In genomic region chr9:34633851-34634550, GRCh38 we compare ENCODE assay signal across 8 cellular contexts. TPM values are rescaled to one million over a fixed set of nuclear protein-coding genes. Genes with fewer than 3 reads are reported as not detected.
DNase-seq lines count a peak whose midpoint lies in the region; ATAC-seq, FAIRE-seq and TF ChIP-seq lines count a peak whose summit lies in the region.

No MANE protein-coding gene starts in this region.

- H3K4me2 ChIP-seq in H1 (ENCODE audit: insufficient read depth in 1 of 2, low read depth in 2 of 2, low read length in 2 of 2) = 0 out of 4 replicates have a peak overlapping the region, but pooled peaks of 1 of the 2 experiments have one; percentile 11

- H4K8ac ChIP-seq in H1 (ENCODE audit: extremely low read depth, insufficient read depth, low read length) = no peak overlapping the region

- FAIRE-seq in H1 (lab: Jason Lieb, UNC) = peak; percentile 90

- no peaks in the 10 kb centered on the region for H3K9me3 Mint-ChIP-seq in HFFc6
- no peaks in the 10 kb centered on the region for H3K9me3 Mint-ChIP-seq in activated CD8-positive, alpha-beta T cell treated with anti-CD3 and anti-CD28 coated beads for 36 hours
- no peaks in the 10 kb centered on the region for H3K9me3 Mint-ChIP-seq in stimulated activated effector memory CD8-positive, alpha-beta T cell treated with anti-CD3 and anti-CD28 coated beads, Interleukin-12 subunit alpha, Interleukin-12 subunit beta, amount 100 ng/mL, for 72 hours

- H2BK20ac ChIP-seq in H1 (ENCODE audit: low read length) = no peak overlapping the region

- H3K27ac Mint-ChIP-seq in HFFc6 = no peak overlapping the region
- no peak overlapping the region for H3K27ac Mint-ChIP-seq in activated CD8-positive, alpha-beta T cell treated with anti-CD3 and anti-CD28 coated beads for 36 hours
- H3K27ac Mint-ChIP-seq in stimulated activated effector memory CD8-positive, alpha-beta T cell treated with anti-CD3 and anti-CD28 coated beads, Interleukin-12 subunit alpha, Interleukin-12 subunit beta, amount 100 ng/mL, for 72 hours = no peak overlapping the region

- peak overlapping the region; percentile 61 for H2BK12ac ChIP-seq in H1 (ENCODE audit: low read depth, low read length)

- peak; percentile 85 to 90 for TF ChIP-seq RAD21 in H1 (IDR thresholded peaks at IDR 0.05 in 1 of 2, conservative IDR thresholded peaks at IDR 0.05 in 1 of 2; ENCODE audit: low read depth in 2 of 2, low read length in 2 of 2)

- H3K4me3 ChIP-seq in H1 (ENCODE audit: extremely low read depth in 1 of 4, insufficient read depth in 2 of 4, low read depth in 3 of 4, low read length in 4 of 4) = no peak overlapping the region

- no peak overlapping the region for H2BK120ac ChIP-seq in H1 (replicated peaks; ENCODE audit: low read depth, low read length)

- DNase-seq in DMS114 treated with DMSO at 0.1 percent for 48 hours (lab: John Stamatoyannopoulos, UW; ENCODE audit: unreplicated experiment) (peak; percentile 58), HFFc6 (peak; percentile 62), NCI-H82 (lab: John Stamatoyannopoulos, UW) (peak; percentile 78), H1 (ENCODE audit: low read depth in 1 of 2, low spot score in 2 of 2) (peak in 1 of 2 experiments; percentile 84), middle frontal gyrus (ENCODE audit: extremely low spot score, low spot score) (peak; percentile 46)
- DNase-seq in activated CD8-positive, alpha-beta T cell treated with anti-CD3 and anti-CD28 coated beads for 36 hours = peak; percentile 75
- peak; percentile 67 to 83 for DNase-seq in stimulated activated effector memory CD8-positive, alpha-beta T cell treated with anti-CD3 and anti-CD28 coated beads, Interleukin-12 subunit alpha, Interleukin-12 subunit beta, amount 100 ng/mL, for 72 hours (ENCODE audit: low spot score in 2 of 2)

- POLR2A ChIA-PET in activated CD8-positive, alpha-beta T cell treated with anti-CD3 and anti-CD28 coated beads for 36 hours (lab: Charles Lee) = interaction anchor here (1.4 to 7.3 kb wide), 4 partner anchors 13 to 22 kb away, joined by 5 to 63 read pairs (median 47); partner anchors contain the start of genes DCTN3, GALT and RPP25L
- POLR2A ChIA-PET in H1 (lab: Charles Lee; ENCODE audit: partially characterized antibody) = interaction anchor here (0.6 to 11.3 kb wide), 8 partner anchors 9 to 296 kb away, joined by 3 to 127 read pairs (median 4); partner anchors contain the start of genes GALT, IL11RA and RPP25L

- H2BK5ac ChIP-seq in H1 (ENCODE audit: low read depth, low read length) = no peak overlapping the region

- peaks cover 0 to 11% of the 10 kb centered on the region in 2 experiments; a peak in 2 of 4 replicates for H3K79me2 ChIP-seq in H1 (ENCODE audit: control insufficient read depth in 1 of 2, insufficient read depth in 2 of 2, low read length in 2 of 2)

- peaks cover 6 to 15% (median 10%) of the 10 kb centered on the region in 4 experiments for H3K4me1 ChIP-seq in H1 (replicated peaks in 1 of 4; ENCODE audit: control insufficient read depth in 3 of 4, insufficient read depth in 4 of 4, low read length in 3 of 4)

- H3K4me3 Mint-ChIP-seq in HFFc6 = no peak overlapping the region
- H3K4me3 Mint-ChIP-seq in activated CD8-positive, alpha-beta T cell treated with anti-CD3 and anti-CD28 coated beads for 36 hours = no peak overlapping the region
- H3K4me3 Mint-ChIP-seq in stimulated activated effector memory CD8-positive, alpha-beta T cell treated with anti-CD3 and anti-CD28 coated beads, Interleukin-12 subunit alpha, Interleukin-12 subunit beta, amount 100 ng/mL, for 72 hours = no peak overlapping the region

- peaks cover 0 to 14% of the 10 kb centered on the region in 2 experiments for H4K20me1 ChIP-seq in H1 (replicated peaks in 1 of 2; ENCODE audit: control insufficient read depth in 1 of 2, insufficient read depth in 2 of 2, low read length in 2 of 2)

- H3K4me1 Mint-ChIP-seq in HFFc6 (ENCODE audit: low read depth) = peaks cover 35% of the 10 kb centered on the region
- H3K4me1 Mint-ChIP-seq in activated CD8-positive, alpha-beta T cell treated with anti-CD3 and anti-CD28 coated beads for 36 hours (ENCODE audit: low read depth) = peaks cover 40% of the 10 kb centered on the region
- H3K4me1 Mint-ChIP-seq in stimulated activated effector memory CD8-positive, alpha-beta T cell treated with anti-CD3 and anti-CD28 coated beads, Interleukin-12 subunit alpha, Interleukin-12 subunit beta, amount 100 ng/mL, for 72 hours = peaks cover 48% of the 10 kb centered on the region

- TF ChIP-seq EP300 in H1 (IDR thresholded peaks at IDR 0.05; ENCODE audit: borderline replicate concordance in 1 of 2, low read depth in 2 of 2, low read length in 2 of 2) = no peak

- peak; percentile 29 for ATAC-seq in activated CD8-positive, alpha-beta T cell treated with anti-CD3 and anti-CD28 coated beads for 36 hours
- ATAC-seq in stimulated activated effector memory CD8-positive, alpha-beta T cell treated with anti-CD3 and anti-CD28 coated beads, Interleukin-12 subunit alpha, Interleukin-12 subunit beta, amount 100 ng/mL, for 72 hours = peak; percentile 44
- ATAC-seq in GM19397 (IDR thresholded peaks at IDR 0.05; ENCODE audit: unreplicated experiment) = no peak

- H3K79me1 ChIP-seq in H1 (ENCODE audit: low read depth, low read length) = peaks cover 10% of the 10 kb centered on the region

- no peak overlapping the region for H3K14ac ChIP-seq in H1 (ENCODE audit: insufficient read length)

- peaks cover 12% of the 10 kb centered on the region for H3K23me2 ChIP-seq in H1 (ENCODE audit: low read depth, low read length)

- no peak overlapping the region for H3K56ac ChIP-seq in H1 (replicated peaks; ENCODE audit: insufficient read length, low read depth, low read length)

- WGBS in H1 (ENCODE audit: extremely low coverage in 1 of 2, insufficient coverage in 1 of 2, insufficient read length in 1 of 2, insufficient replicate concordance in 2 of 2, low coverage in 1 of 2, low lambda C conversion rate in 2 of 2, missing lambda C conversion rate in 1 of 2), 2 experiments = 40% methylated on average over 3 of the region's 3 CpGs; no CpG with 5 or more reads in 1 of the 2 experiments

- H3K9me3 ChIP-seq in H1 (ENCODE audit: insufficient read depth in 2 of 2, low read depth in 1 of 2, low read length in 1 of 2) = no peaks in the 10 kb centered on the region

- H2AK5ac ChIP-seq in H1 (ENCODE audit: low read depth, low read length) = no peak overlapping the region

- CTCF ChIA-PET in activated CD8-positive, alpha-beta T cell treated with anti-CD3 and anti-CD28 coated beads for 36 hours (lab: Charles Lee) = interaction anchor here (0.6 to 8.4 kb wide), 24 partner anchors 11 to 461 kb away, joined by 3 to 142 read pairs (median 4); partner anchors contain the start of genes CCL27, CNTFR, DCTN3 and GALT
- CTCF ChIA-PET in H1 (lab: Charles Lee; ENCODE audit: partially characterized antibody) = interaction anchor here (0.6 to 18.5 kb wide), 38 partner anchors 9 to 377 kb away, joined by 3 to 401 read pairs (median 4); partner anchors contain the start of genes CCL27, DCTN3, GALT and IL11RA

- no peak overlapping the region for H3K23ac ChIP-seq in H1 (ENCODE audit: insufficient read length)

- H2AFZ ChIP-seq in H1 (ENCODE audit: low read length) = no peak overlapping the region

- peaks cover 11% of the 10 kb centered on the region; the same call in 1 of the 2 replicates for H3K36me3 Mint-ChIP-seq in HFFc6 (ENCODE audit: low read depth)
- peaks cover 23% of the 10 kb centered on the region for H3K36me3 Mint-ChIP-seq in activated CD8-positive, alpha-beta T cell treated with anti-CD3 and anti-CD28 coated beads for 36 hours (ENCODE audit: low read depth)
- H3K36me3 Mint-ChIP-seq in stimulated activated effector memory CD8-positive, alpha-beta T cell treated with anti-CD3 and anti-CD28 coated beads, Interleukin-12 subunit alpha, Interleukin-12 subunit beta, amount 100 ng/mL, for 72 hours = peaks cover 22% of the 10 kb centered on the region

- peaks cover 13 to 30% (median 26%) of the 10 kb centered on the region in 4 experiments for H3K27me3 ChIP-seq in H1 (replicated peaks in 1 of 4; ENCODE audit: control insufficient read depth in 3 of 4, extremely low read depth in 1 of 4, insufficient read depth in 3 of 4, low read length in 3 of 4)

- peaks cover 0 to 6% (median 2%) of the 10 kb centered on the region in 4 experiments; a peak in 3 of 8 replicates for H3K36me3 ChIP-seq in H1 (ENCODE audit: control insufficient read depth in 2 of 4, insufficient read depth in 4 of 4, low read length in 3 of 4)

- no peak overlapping the region for H3K4ac ChIP-seq in H1 (replicated peaks; ENCODE audit: insufficient read length, low read depth, low read length)

- H3K18ac ChIP-seq in H1 (ENCODE audit: extremely low read depth, low read length) = no peak overlapping the region

- no peak overlapping the region for H4K5ac ChIP-seq in H1 (ENCODE audit: insufficient read length, low read depth, low read length)

- no peak overlapping the region for H3K9ac ChIP-seq in H1 (replicated peaks in 1 of 4; ENCODE audit: extremely low read depth in 1 of 4, low read depth in 3 of 4, low read length in 3 of 4)

- H2BK15ac ChIP-seq in H1 (ENCODE audit: low read length) = no peak overlapping the region

- no peak for TF ChIP-seq POLR2A in H1 (IDR thresholded peaks at IDR 0.05; ENCODE audit: control extremely low read depth in 1 of 2, low read depth in 2 of 2, low read length in 2 of 2)

- H4K91ac ChIP-seq in H1 (replicated peaks; ENCODE audit: insufficient read length, low read length) = no peak overlapping the region

- H3K27ac ChIP-seq in H1 (ENCODE audit: low read depth, low read length) = no peak overlapping the region

- TF ChIP-seq CTCF in HFFc6 (IDR thresholded peaks at IDR 0.05) = peak; percentile 96
- peak; percentile 87 for TF ChIP-seq CTCF in activated CD8-positive, alpha-beta T cell treated with anti-CD3 and anti-CD28 coated beads for 36 hours (IDR thresholded peaks at IDR 0.05)
- peak; percentile 80 to 96 (median 88) for TF ChIP-seq CTCF in H1 (IDR thresholded peaks at IDR 0.05; ENCODE audit: control extremely low read depth in 1 of 3, insufficient read depth in 1 of 3, low read depth in 1 of 3, low read length in 3 of 3)

- intact Hi-C loops in activated CD8-positive, alpha-beta T cell treated with anti-CD3 and anti-CD28 coated beads for 36 hours (cut with micrococcal nuclease) = loop anchor here (2.0 kb wide), 1 partner anchor 21 kb away; the partner anchor contains the start of gene RPP25L

- peaks cover 21% of the 10 kb centered on the region for H3K27me3 Mint-ChIP-seq in HFFc6 (ENCODE audit: insufficient read depth)
- peaks cover 11% of the 10 kb centered on the region for H3K27me3 Mint-ChIP-seq in activated CD8-positive, alpha-beta T cell treated with anti-CD3 and anti-CD28 coated beads for 36 hours

RNA-seq across cellular contexts. Expression of gene SIGMAR1, which starts 3.6 kb away (rescaled TPM):
- total RNA-seq in HFFc6 (2021; fragmentation: NEBNext Ultra II Directional; extraction: Animal tissue kit (Norgen Biotek cat#: 25700)) = 100 to 1,000 TPM; 126 to 148 (median 138) TPM
- total RNA-seq in activated CD8-positive, alpha-beta T cell treated with anti-CD3 and anti-CD28 coated beads for 36 hours = 10 to 100 TPM; 80.7 to 81.2 TPM
- total RNA-seq in H1 (2021; fragmentation: NEBNext Ultra II Directional; extraction: Animal tissue kit (Norgen Biotek cat#: 25700)) = 84.2 and 86.8 TPM in 2 replicates
- polyA plus RNA-seq in H1 (2011; rRNA removed) = 134 and 169 TPM in 2 replicates
- 106 TPM for polyA plus RNA-seq in H1 (2011; cell fraction: cytosol; rRNA removed)
- polyA plus RNA-seq in H1 (2011; cell fraction: nucleus; rRNA removed) = 96.3 TPM
- 93.0 to 157 TPM (median 138 TPM) in 4 replicates for polyA plus RNA-seq in H1 (2012, experiment 1 of 2)
- polyA plus RNA-seq in H1 (2012, experiment 2 of 2) = 125 TPM
- 118 TPM for polyA plus RNA-seq in H1 (2013, experiment 1 of 2)
- 156 TPM for polyA plus RNA-seq in H1 (2013, experiment 2 of 2)
- 76.9 and 81.2 TPM in 2 replicates for polyA minus RNA-seq in H1 (2011; rRNA and poly(A)+ RNA removed)
- polyA minus RNA-seq in H1 (2011; cell fraction: cytosol; rRNA and poly(A)+ RNA removed) = 57.5 TPM
- polyA minus RNA-seq in H1 (2011; cell fraction: nucleus; rRNA and poly(A)+ RNA removed) = 59.4 TPM

RNA-seq across cellular contexts. Expression of gene ARID3C, which starts 5.1 kb away (rescaled TPM):
- under 1 TPM in 2 of 6 experiments, not detected in 4; 0.14 to 0.17 TPM for total RNA-seq in HFFc6 (2021; fragmentation: NEBNext Ultra II Directional; extraction: Animal tissue kit (Norgen Biotek cat#: 25700))
- under 1 TPM; 0.29 to 0.32 TPM for total RNA-seq in activated CD8-positive, alpha-beta T cell treated with anti-CD3 and anti-CD28 coated beads for 36 hours
- not detected in 2 replicates for total RNA-seq in H1 (2021; fragmentation: NEBNext Ultra II Directional; extraction: Animal tissue kit (Norgen Biotek cat#: 25700))
- 0.08 and 0.25 TPM in 2 replicates for polyA plus RNA-seq in H1 (2011; rRNA removed)
- polyA plus RNA-seq in H1 (2011; cell fraction: cytosol; rRNA removed) = 0.12 TPM
- 0.33 TPM for polyA plus RNA-seq in H1 (2011; cell fraction: nucleus; rRNA removed)
- 0.11 to 0.29 TPM in 2 of 4 replicates, not detected in the others for polyA plus RNA-seq in H1 (2012, experiment 1 of 2)
- not detected for polyA plus RNA-seq in H1 (2012, experiment 2 of 2)
- polyA plus RNA-seq in H1 (2013, experiment 1 of 2) = 0.04 TPM
- polyA plus RNA-seq in H1 (2013, experiment 2 of 2) = 0.04 TPM
- not detected in 2 replicates for polyA minus RNA-seq in H1 (2011; rRNA and poly(A)+ RNA removed)
- not detected for polyA minus RNA-seq in H1 (2011; cell fraction: cytosol; rRNA and poly(A)+ RNA removed)
- not detected for polyA minus RNA-seq in H1 (2011; cell fraction: nucleus; rRNA and poly(A)+ RNA removed)

RNA-seq across cellular contexts. Expression of gene GALT, which starts 12.5 kb away (rescaled TPM):
- 10 to 100 TPM; 20.5 to 27.4 (median 22.0) TPM for total RNA-seq in HFFc6 (2021; fragmentation: NEBNext Ultra II Directional; extraction: Animal tissue kit (Norgen Biotek cat#: 25700))
- total RNA-seq in activated CD8-positive, alpha-beta T cell treated with anti-CD3 and anti-CD28 coated beads for 36 hours = 10 to 100 TPM; 42.8 to 44.5 TPM
- 21.1 and 21.9 TPM in 2 replicates for total RNA-seq in H1 (2021; fragmentation: NEBNext Ultra II Directional; extraction: Animal tissue kit (Norgen Biotek cat#: 25700))
- polyA plus RNA-seq in H1 (2011; rRNA removed) = 50.4 and 50.6 TPM in 2 replicates
- 36.6 TPM for polyA plus RNA-seq in H1 (2011; cell fraction: cytosol; rRNA removed)
- polyA plus RNA-seq in H1 (2011; cell fraction: nucleus; rRNA removed) = 207 TPM
- 24.2 to 37.4 TPM (median 30.3 TPM) in 4 replicates for polyA plus RNA-seq in H1 (2012, experiment 1 of 2)
- polyA plus RNA-seq in H1 (2012, experiment 2 of 2) = 24.6 TPM
- polyA plus RNA-seq in H1 (2013, experiment 1 of 2) = 19.9 TPM
- polyA plus RNA-seq in H1 (2013, experiment 2 of 2) = 19.2 TPM
- 25.3 and 28.2 TPM in 2 replicates for polyA minus RNA-seq in H1 (2011; rRNA and poly(A)+ RNA removed)
- 8.4 TPM for polyA minus RNA-seq in H1 (2011; cell fraction: cytosol; rRNA and poly(A)+ RNA removed)
- polyA minus RNA-seq in H1 (2011; cell fraction: nucleus; rRNA and poly(A)+ RNA removed) = 73.8 TPM

RNA-seq across cellular contexts. Expression of gene DCTN3, which starts 13.7 kb away (rescaled TPM):
- total RNA-seq in HFFc6 (2021; fragmentation: NEBNext Ultra II Directional; extraction: Animal tissue kit (Norgen Biotek cat#: 25700)) = 100 to 1,000 TPM; 150 to 176 (median 161) TPM
- total RNA-seq in activated CD8-positive, alpha-beta T cell treated with anti-CD3 and anti-CD28 coated beads for 36 hours = 10 to 100 TPM; 52.7 to 61.0 TPM
- 23.4 and 25.6 TPM in 2 replicates for total RNA-seq in H1 (2021; fragmentation: NEBNext Ultra II Directional; extraction: Animal tissue kit (Norgen Biotek cat#: 25700))
- 37.8 and 39.2 TPM in 2 replicates for polyA plus RNA-seq in H1 (2011; rRNA removed)
- 36.2 TPM for polyA plus RNA-seq in H1 (2011; cell fraction: cytosol; rRNA removed)
- 28.6 TPM for polyA plus RNA-seq in H1 (2011; cell fraction: nucleus; rRNA removed)
- polyA plus RNA-seq in H1 (2012, experiment 1 of 2) = 31.7 to 38.2 TPM (median 34.4 TPM) in 4 replicates
- 67.1 TPM for polyA plus RNA-seq in H1 (2012, experiment 2 of 2)
- polyA plus RNA-seq in H1 (2013, experiment 1 of 2) = 21.3 TPM
- 22.3 TPM for polyA plus RNA-seq in H1 (2013, experiment 2 of 2)
- 25.2 and 26.6 TPM in 2 replicates for polyA minus RNA-seq in H1 (2011; rRNA and poly(A)+ RNA removed)
- polyA minus RNA-seq in H1 (2011; cell fraction: cytosol; rRNA and poly(A)+ RNA removed) = 7.0 TPM
- polyA minus RNA-seq in H1 (2011; cell fraction: nucleus; rRNA and poly(A)+ RNA removed) = 12.9 TPM

RNA-seq across cellular contexts. Expression of gene IL11RA, which starts 18.0 kb away (rescaled TPM):
- total RNA-seq in HFFc6 (2021; fragmentation: NEBNext Ultra II Directional; extraction: Animal tissue kit (Norgen Biotek cat#: 25700)) = 10 to 100 TPM; 20.9 to 26.3 (median 23.6) TPM
- total RNA-seq in activated CD8-positive, alpha-beta T cell treated with anti-CD3 and anti-CD28 coated beads for 36 hours = 10 to 100 TPM; 17.4 to 20.7 TPM
- 5.1 and 5.5 TPM in 2 replicates for total RNA-seq in H1 (2021; fragmentation: NEBNext Ultra II Directional; extraction: Animal tissue kit (Norgen Biotek cat#: 25700))
- polyA plus RNA-seq in H1 (2011; rRNA removed) = 9.1 and 10.5 TPM in 2 replicates
- 8.9 TPM for polyA plus RNA-seq in H1 (2011; cell fraction: cytosol; rRNA removed)
- polyA plus RNA-seq in H1 (2011; cell fraction: nucleus; rRNA removed) = 43.0 TPM
- 6.4 to 10.1 TPM (median 8.2 TPM) in 4 replicates for polyA plus RNA-seq in H1 (2012, experiment 1 of 2)
- polyA plus RNA-seq in H1 (2012, experiment 2 of 2) = 2.6 TPM
- 3.8 TPM for polyA plus RNA-seq in H1 (2013, experiment 1 of 2)
- polyA plus RNA-seq in H1 (2013, experiment 2 of 2) = 3.9 TPM
- 2.6 and 3.1 TPM in 2 replicates for polyA minus RNA-seq in H1 (2011; rRNA and poly(A)+ RNA removed)
- polyA minus RNA-seq in H1 (2011; cell fraction: cytosol; rRNA and poly(A)+ RNA removed) = 3.6 TPM
- polyA minus RNA-seq in H1 (2011; cell fraction: nucleus; rRNA and poly(A)+ RNA removed) = 12.8 TPM
